ENCODE assay signal across 8 cellular contexts in genomic region chr4:110197421-110198398, GRCh38. TPM values are rescaled to one million over a fixed set of nuclear protein-coding genes. Genes with fewer than 3 reads are reported as not detected.
DNase-seq lines count a peak whose midpoint lies in the region; ATAC-seq and TF ChIP-seq lines count a peak whose summit lies in the region.

No MANE protein-coding gene starts in this region.

- peak overlapping the region; percentile 87 for H3K4me2 ChIP-seq in OCI-LY3 (ENCODE audit: low read length)

- no peak for TF ChIP-seq CTCF in GM13977 (IDR thresholded peaks at IDR 0.05; ENCODE audit: extremely low read depth, insufficient read depth, missing control alignments)
- no peak for TF ChIP-seq CTCF in OCI-LY3 (IDR thresholded peaks at IDR 0.05; ENCODE audit: low read depth, low read length)

- peaks cover 2% of the 10 kb centered on the region for H3K36me3 ChIP-seq in OCI-LY3 (replicated peaks; ENCODE audit: low read depth, low read length)

- H3K4me3 ChIP-seq in OCI-LY3 (ENCODE audit: low read length) = peak overlapping the region; percentile 96

- peak overlapping the region; percentile 93 for H3K27ac ChIP-seq in OCI-LY3 (ENCODE audit: low read length)

- no peaks in the 10 kb centered on the region for H3K27me3 Mint-ChIP-seq in activated T-cell treated with anti-CD3 and anti-CD28 coated beads, Interleukin-2, amount 50 U/mL, for 72 hours (ENCODE audit: low read depth)
- H3K27me3 Mint-ChIP-seq in stimulated activated naive CD8-positive, alpha-beta T cell treated with anti-CD3 and anti-CD28 coated beads, Interleukin-15, Interleukin-2, amounts not matched to agents 100 ng/mL and 50 ng/mL, for 24 hours = no peaks in the 10 kb centered on the region

- peak overlapping the region; percentile 75 for H2AFZ ChIP-seq in OCI-LY3 (ENCODE audit: low read depth, low read length)

- no peaks in the 10 kb centered on the region for H4K20me1 ChIP-seq in OCI-LY3 (ENCODE audit: insufficient read depth, low read length)

- DNase-seq in GM13977 (ENCODE audit: low spot score) (peak; percentile 66), myocyte (ENCODE audit: low read depth) (peak; percentile 56)
- DNase-seq in activated T-cell treated with anti-CD3 and anti-CD28 coated beads, Interleukin-2, amount 50 U/mL, for 72 hours = peak; percentile 49 to 61

- H3K79me2 ChIP-seq in OCI-LY3 (ENCODE audit: low read length) = peaks cover 37% of the 10 kb centered on the region

- H3K4me1 ChIP-seq in OCI-LY3 (ENCODE audit: low read length) = peaks cover 39% of the 10 kb centered on the region

- H3K27me3 ChIP-seq in OCI-LY3 (ENCODE audit: low read depth, low read length) = no peaks in the 10 kb centered on the region

- H3K9me3 Mint-ChIP-seq in activated T-cell treated with anti-CD3 and anti-CD28 coated beads, Interleukin-2, amount 50 U/mL, for 72 hours = no peaks in the 10 kb centered on the region
- no peaks in the 10 kb centered on the region for H3K9me3 Mint-ChIP-seq in stimulated activated naive CD8-positive, alpha-beta T cell treated with anti-CD3 and anti-CD28 coated beads, Interleukin-15, Interleukin-2, amounts not matched to agents 100 ng/mL and 50 ng/mL, for 24 hours

- peak overlapping the region; percentile 90 to 93 for H3K4me3 Mint-ChIP-seq in activated T-cell treated with anti-CD3 and anti-CD28 coated beads, Interleukin-2, amount 50 U/mL, for 72 hours
- H3K4me3 Mint-ChIP-seq in stimulated activated naive CD8-positive, alpha-beta T cell treated with anti-CD3 and anti-CD28 coated beads, Interleukin-15, Interleukin-2, amounts not matched to agents 100 ng/mL and 50 ng/mL, for 24 hours = peak overlapping the region; percentile 96

- peaks cover 6 to 8% of the 10 kb centered on the region in 2 donors for H3K36me3 Mint-ChIP-seq in activated T-cell treated with anti-CD3 and anti-CD28 coated beads, Interleukin-2, amount 50 U/mL, for 72 hours (ENCODE audit: insufficient read depth in 2 of 2)
- H3K36me3 Mint-ChIP-seq in stimulated activated naive CD8-positive, alpha-beta T cell treated with anti-CD3 and anti-CD28 coated beads, Interleukin-15, Interleukin-2, amounts not matched to agents 100 ng/mL and 50 ng/mL, for 24 hours (ENCODE audit: low read depth) = peaks cover 9% of the 10 kb centered on the region

- peak overlapping the region; percentile 99 for H3K9ac ChIP-seq in OCI-LY3 (ENCODE audit: low read length)

- H3K4me1 Mint-ChIP-seq in activated T-cell treated with anti-CD3 and anti-CD28 coated beads, Interleukin-2, amount 50 U/mL, for 72 hours (ENCODE audit: low read depth) = peaks cover 31% of the 10 kb centered on the region
- peaks cover 36% of the 10 kb centered on the region for H3K4me1 Mint-ChIP-seq in stimulated activated naive CD8-positive, alpha-beta T cell treated with anti-CD3 and anti-CD28 coated beads, Interleukin-15, Interleukin-2, amounts not matched to agents 100 ng/mL and 50 ng/mL, for 24 hours (ENCODE audit: low read depth)

- no peaks in the 10 kb centered on the region for H3K9me3 ChIP-seq in OCI-LY3 (ENCODE audit: insufficient read depth, low read length)

- in situ Hi-C loops in GM13977 (cut with MboI; ENCODE audit: low pct_unique_long_range_greater_than_20kb, low sequenced_read_pairs, unreplicated experiment) = no loop called here

- ATAC-seq in HG03196 (IDR thresholded peaks at IDR 0.05; ENCODE audit: unreplicated experiment) (peak; percentile 13), esophagus mucosa (peak; percentile 7), HG03439 (IDR thresholded peaks at IDR 0.05; ENCODE audit: unreplicated experiment) (no peak)
- peak; percentile 18 to 20 for ATAC-seq in activated T-cell treated with anti-CD3 and anti-CD28 coated beads, Interleukin-2, amount 50 U/mL, for 72 hours (replicated peaks in 1 of 2)

- peak overlapping the region; percentile 85 for H3K27ac Mint-ChIP-seq in activated T-cell treated with anti-CD3 and anti-CD28 coated beads, Interleukin-2, amount 50 U/mL, for 72 hours
- peak overlapping the region; percentile 99 for H3K27ac Mint-ChIP-seq in stimulated activated naive CD8-positive, alpha-beta T cell treated with anti-CD3 and anti-CD28 coated beads, Interleukin-15, Interleukin-2, amounts not matched to agents 100 ng/mL and 50 ng/mL, for 24 hours

RNA-seq across cellular contexts. Expression of gene ELOVL6, which starts 0.7 kb away (rescaled TPM):
- total RNA-seq in activated T-cell treated with anti-CD3 and anti-CD28 coated beads, Interleukin-2, amount 50 U/mL, for 72 hours = 10 to 100 TPM; 15.8 to 21.3 TPM
- 29.1 TPM for total RNA-seq in esophagus mucosa
- total RNA-seq in myocyte = 3.6 and 8.9 TPM in 2 replicates
- polyA plus RNA-seq in myocyte (2012) = 6.0 TPM
